ENCODE assay signal across 8 cellular contexts in genomic region chr19:6056801-6057650, GRCh38. TPM values are rescaled to one million over a fixed set of nuclear protein-coding genes. Genes with fewer than 3 reads are reported as not detected.
DNase-seq lines count a peak whose midpoint lies in the region; ATAC-seq and TF ChIP-seq lines count a peak whose summit lies in the region.

No MANE protein-coding gene starts in this region.

- no peaks in the 10 kb centered on the region for H3K9me3 Mint-ChIP-seq in Calu3 (ENCODE audit: low read depth, unreplicated experiment)
- no peaks in the 10 kb centered on the region for H3K9me3 Mint-ChIP-seq in activated CD8-positive, alpha-beta memory T cell treated with anti-CD3 and anti-CD28 coated beads, Interleukin-2, amount 10 ng/mL, durations not matched to agents 7 days and 5 days (ENCODE audit: low read depth)

- H3K27ac ChIP-seq in osteoblast (ENCODE audit: low read depth, low read length): peak overlapping the region; percentile 76

- H3K36me3 ChIP-seq in osteoblast (ENCODE audit: insufficient read depth, low read length): no peaks in the 10 kb centered on the region

- H3K36me3 Mint-ChIP-seq in Calu3 (ENCODE audit: insufficient read depth, unreplicated experiment): no peaks in the 10 kb centered on the region
- no peaks in the 10 kb centered on the region for H3K36me3 Mint-ChIP-seq in activated CD8-positive, alpha-beta memory T cell treated with anti-CD3 and anti-CD28 coated beads, Interleukin-2, amount 10 ng/mL, durations not matched to agents 7 days and 5 days

- H2AFZ ChIP-seq in osteoblast (ENCODE audit: low read length): peak overlapping the region; percentile 42

- no peak for ATAC-seq in activated CD8-positive, alpha-beta memory T cell treated with anti-CD3 and anti-CD28 coated beads, Interleukin-2, amount 10 ng/mL, durations not matched to agents 7 days and 5 days
- no peak for ATAC-seq in HG03095 (IDR thresholded peaks at IDR 0.05; ENCODE audit: unreplicated experiment)

- peaks cover 21% of the 10 kb centered on the region for H3K4me1 ChIP-seq in osteoblast (ENCODE audit: insufficient read depth, low read length)

- no peaks in the 10 kb centered on the region for H4K20me1 ChIP-seq in osteoblast (ENCODE audit: insufficient read depth, low read length)

- CTCF ChIA-PET in Calu3 (lab: Charles Lee): interaction anchor here (0.6 to 1.2 kb wide), 6 partner anchors 10 to 1793 kb away, joined by 3 to 5 read pairs (median 4); no protein-coding TSS in a partner anchor
- CTCF ChIA-PET in activated CD8-positive, alpha-beta memory T cell treated with anti-CD3 and anti-CD28 coated beads, Interleukin-2, amount 10 ng/mL, durations not matched to agents 7 days and 5 days (lab: Charles Lee): interaction anchor here (0.7 to 1.0 kb wide), 2 partner anchors 33 to 69 kb away, joined by 3 read pairs; no protein-coding TSS in a partner anchor

- no peaks in the 10 kb centered on the region for H3K27me3 Mint-ChIP-seq in Calu3 (ENCODE audit: unreplicated experiment)
- H3K27me3 Mint-ChIP-seq in activated CD8-positive, alpha-beta memory T cell treated with anti-CD3 and anti-CD28 coated beads, Interleukin-2, amount 10 ng/mL, durations not matched to agents 7 days and 5 days: peaks cover 10% of the 10 kb centered on the region

- H3K79me2 ChIP-seq in osteoblast (ENCODE audit: insufficient read depth, low read length): no peaks in the 10 kb centered on the region

- no peaks in the 10 kb centered on the region for H3K9me3 ChIP-seq in osteoblast (ENCODE audit: low read depth, low read length)

- no peak overlapping the region for H3K4me3 ChIP-seq in osteoblast (ENCODE audit: insufficient read depth, low read length)

- peak overlapping the region; percentile 80 for H3K27ac Mint-ChIP-seq in Calu3 (ENCODE audit: unreplicated experiment)
- H3K27ac Mint-ChIP-seq in activated CD8-positive, alpha-beta memory T cell treated with anti-CD3 and anti-CD28 coated beads, Interleukin-2, amount 10 ng/mL, durations not matched to agents 7 days and 5 days: no peak overlapping the region

- H3K4me3 Mint-ChIP-seq in Calu3 (ENCODE audit: low read depth, unreplicated experiment): peak overlapping the region; percentile 48
- H3K4me3 Mint-ChIP-seq in activated CD8-positive, alpha-beta memory T cell treated with anti-CD3 and anti-CD28 coated beads, Interleukin-2, amount 10 ng/mL, durations not matched to agents 7 days and 5 days: no peak overlapping the region

- BruUV-seq in Calu3 (replicated peaks; lab: Mats Ljungman, UMichigan): TSS peak; percentile 92

- TF ChIP-seq CTCF in Calu3 (IDR thresholded peaks at IDR 0.05; ENCODE audit: unreplicated experiment) (no peak), osteoblast (IDR thresholded peaks at IDR 0.05; ENCODE audit: extremely low read depth, low read depth, low read length) (no peak)

- intact Hi-C loops in Calu3 (cut with micrococcal nuclease; ENCODE audit: unreplicated experiment): no loop called here

- DNase-seq in Calu3: peak; percentile 66
- peak; percentile 37 for DNase-seq in NCI-H1092 (lab: John Stamatoyannopoulos, UW)
- peak; percentile 37 for DNase-seq in activated CD8-positive, alpha-beta memory T cell treated with anti-CD3 and anti-CD28 coated beads, Interleukin-2, amount 10 ng/mL, durations not matched to agents 7 days and 5 days
- peak; percentile 52 for DNase-seq in foreskin melanocyte
- peak; percentile 96 for DNase-seq in osteoblast (ENCODE audit: insufficient read length, low spot score, missing footprints)
- no peak for DNase-seq in stimulated activated CD4-positive, alpha-beta T cell treated with anti-CD3 and anti-CD28 coated beads, Interleukin-2, amount 100 ng/mL, for 48 hours
- DNase-seq in middle frontal gyrus (ENCODE audit: extremely low spot score, low spot score): no peak

- no peaks in the 10 kb centered on the region for H3K27me3 ChIP-seq in osteoblast (ENCODE audit: insufficient read depth, low read length)

- peak overlapping the region; percentile 49 for H3K4me2 ChIP-seq in osteoblast (ENCODE audit: insufficient read depth, low read length)

- peaks cover 32% of the 10 kb centered on the region for H3K4me1 Mint-ChIP-seq in Calu3 (ENCODE audit: low read depth, unreplicated experiment)
- peaks cover 17% of the 10 kb centered on the region for H3K4me1 Mint-ChIP-seq in activated CD8-positive, alpha-beta memory T cell treated with anti-CD3 and anti-CD28 coated beads, Interleukin-2, amount 10 ng/mL, durations not matched to agents 7 days and 5 days

RNA-seq across cellular contexts. Expression of gene RFX2, which starts 53.3 kb away (rescaled TPM):
- total RNA-seq in Calu3 (2022) (9.3 and 13.7 TPM in 2 replicates), osteoblast (3.8 and 6.2 TPM in 2 replicates)
- total RNA-seq in activated CD8-positive, alpha-beta memory T cell treated with anti-CD3 and anti-CD28 coated beads, Interleukin-2, amount 10 ng/mL, durations not matched to agents 7 days and 5 days: 10 to 100 TPM in 1 of 2 experiments, 1 to 10 TPM in 1; 9.8 to 11.7 TPM

Comparison
In these comparisons a context has a peak if more than half of its experiments do, and no peak if none do; other contexts are left out.
1. DNase-seq: peak in Calu3 (single experiment), NCI-H1092 (single experiment), activated CD8-positive, alpha-beta memory T cell treated with anti-CD3 and anti-CD28 coated beads, Interleukin-2, amount 10 ng/mL, durations not matched to agents 7 days and 5 days (single experiment), foreskin melanocyte (single experiment) and osteoblast (single experiment); none in stimulated activated CD4-positive, alpha-beta T cell treated with anti-CD3 and anti-CD28 coated beads, Interleukin-2, amount 100 ng/mL, for 48 hours (0 of 2) and middle frontal gyrus (single experiment).